Comparison of ENCODE assay signal across 1 cellular context in the genomic region with DNA sequence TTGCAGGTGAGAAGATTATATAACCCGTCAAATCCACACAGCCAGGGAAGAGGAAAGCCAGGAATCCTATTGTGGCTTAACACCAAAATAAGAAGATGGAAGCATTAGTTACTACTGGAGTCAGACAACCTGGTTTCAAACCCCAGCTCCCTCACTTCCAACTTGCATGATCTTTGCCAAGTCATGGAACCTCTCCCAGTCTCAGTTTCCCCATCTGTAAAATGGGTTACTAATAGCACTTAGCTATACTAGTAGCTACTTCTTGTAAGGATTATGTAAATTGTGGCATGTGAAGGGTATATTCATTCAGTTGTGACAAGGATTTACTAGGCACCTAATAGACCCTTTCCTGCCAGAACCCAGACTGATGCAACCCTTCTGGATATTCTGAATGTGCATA.
A peak's percentile ranks its signal among the peaks of the same experiment; 100 is the strongest.
TF ChIP-seq lines count a peak whose summit lies in the region.

No MANE protein-coding gene starts in this region.

TF ChIP-seq in HepG2, 621 proteins besides CTCF, POLR2A, EP300 and RAD21:
- TF ChIP-seq ZNF709 (CRISPR knock-in tag; IDR thresholded peaks at IDR 0.05) (no peak), ZNF629 (CRISPR knock-in tag; conservative IDR thresholded peaks at IDR 0.05) (peak; percentile 79)
